ENCODE assay signal across 1 cellular context in the genomic region with DNA sequence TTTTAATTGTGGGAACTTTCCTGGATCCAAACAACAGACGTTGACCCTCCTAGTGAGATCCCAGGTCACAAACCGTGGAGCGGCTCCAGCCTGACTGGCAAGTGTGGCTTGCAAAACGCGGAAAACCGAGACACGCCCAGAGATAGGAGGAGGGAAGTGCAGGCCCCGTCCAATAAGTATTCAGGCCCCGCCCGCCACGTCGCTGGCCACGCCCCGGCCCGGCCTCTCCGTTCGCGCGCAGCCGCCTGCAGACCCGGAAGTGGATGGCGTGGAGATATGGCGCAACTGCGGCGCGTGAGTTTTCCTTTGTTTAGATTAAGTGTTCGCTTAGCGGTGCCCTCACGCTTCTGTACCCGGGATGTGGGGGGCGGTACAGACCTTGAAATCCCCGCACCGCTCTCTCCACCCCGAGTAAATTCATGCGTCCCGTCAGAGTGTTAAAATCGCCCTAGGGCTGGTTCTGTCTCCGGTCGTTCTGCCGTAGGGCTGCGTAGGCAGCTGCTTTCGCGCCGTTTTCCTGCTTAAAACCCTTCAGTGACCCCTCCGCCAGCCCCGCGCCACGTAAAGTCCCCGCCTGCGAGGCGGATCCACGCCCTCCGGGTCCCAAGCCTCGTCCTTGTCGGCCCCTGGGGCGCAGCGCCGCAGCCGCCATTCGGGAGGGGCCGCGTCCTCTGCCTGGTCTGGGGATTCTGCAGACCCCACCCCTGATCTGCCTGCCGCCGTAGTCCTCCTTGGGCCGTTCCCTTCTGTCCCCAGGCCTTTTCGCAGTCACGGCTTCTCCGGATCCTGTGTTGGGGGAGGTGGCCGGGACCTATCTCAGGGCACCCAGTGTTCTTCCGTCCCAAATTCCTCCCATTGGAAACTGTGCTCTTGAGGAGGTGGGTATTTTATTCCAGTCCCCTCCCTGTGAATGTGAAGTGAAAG.
TF ChIP-seq lines count a peak whose summit lies in the region.

A gene (plus strand): TSS at position 250 of the 924 bp plus-strand sequence. CDS start 27 bp downstream, at position 277.

TF ChIP-seq in K562, 482 proteins besides CTCF, POLR2A, EP300 and RAD21 (continued from another document and continues in another):
- TF ChIP-seq MEIS2 (IDR thresholded peaks at IDR 0.05; ENCODE audit: partially characterized antibody), result peak; percentile 52
- TF ChIP-seq, protein P1, sequence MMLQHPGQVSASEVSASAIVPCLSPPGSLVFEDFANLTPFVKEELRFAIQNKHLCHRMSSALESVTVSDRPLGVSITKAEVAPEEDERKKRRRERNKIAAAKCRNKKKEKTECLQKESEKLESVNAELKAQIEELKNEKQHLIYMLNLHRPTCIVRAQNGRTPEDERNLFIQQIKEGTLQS (IDR thresholded peaks at IDR 0.05), result peak; percentile 66
- TF ChIP-seq, protein P1 (CRISPR knock-in tag; conservative IDR thresholded peaks at IDR 0.05), result no peak
- TF ChIP-seq ZNF23 (CRISPR knock-in tag; IDR thresholded peaks at IDR 0.05), result no peak
- no peak for TF ChIP-seq HLTF (IDR thresholded peaks at IDR 0.05)
- TF ChIP-seq, protein P2, sequence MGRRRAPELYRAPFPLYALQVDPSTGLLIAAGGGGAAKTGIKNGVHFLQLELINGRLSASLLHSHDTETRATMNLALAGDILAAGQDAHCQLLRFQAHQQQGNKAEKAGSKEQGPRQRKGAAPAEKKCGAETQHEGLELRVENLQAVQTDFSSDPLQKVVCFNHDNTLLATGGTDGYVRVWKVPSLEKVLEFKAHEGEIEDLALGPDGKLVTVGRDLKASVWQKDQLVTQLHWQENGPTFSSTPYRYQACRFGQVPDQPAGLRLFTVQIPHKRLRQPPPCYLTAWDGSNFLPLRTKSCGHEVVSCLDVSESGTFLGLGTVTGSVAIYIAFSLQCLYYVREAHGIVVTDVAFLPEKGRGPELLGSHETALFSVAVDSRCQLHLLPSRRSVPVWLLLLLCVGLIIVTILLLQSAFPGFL (CRISPR knock-in tag; IDR thresholded peaks at IDR 0.05), result 0 out of 2 replicates have a peak, but pooled peaks have one; percentile 66
- TF ChIP-seq, protein P3, sequence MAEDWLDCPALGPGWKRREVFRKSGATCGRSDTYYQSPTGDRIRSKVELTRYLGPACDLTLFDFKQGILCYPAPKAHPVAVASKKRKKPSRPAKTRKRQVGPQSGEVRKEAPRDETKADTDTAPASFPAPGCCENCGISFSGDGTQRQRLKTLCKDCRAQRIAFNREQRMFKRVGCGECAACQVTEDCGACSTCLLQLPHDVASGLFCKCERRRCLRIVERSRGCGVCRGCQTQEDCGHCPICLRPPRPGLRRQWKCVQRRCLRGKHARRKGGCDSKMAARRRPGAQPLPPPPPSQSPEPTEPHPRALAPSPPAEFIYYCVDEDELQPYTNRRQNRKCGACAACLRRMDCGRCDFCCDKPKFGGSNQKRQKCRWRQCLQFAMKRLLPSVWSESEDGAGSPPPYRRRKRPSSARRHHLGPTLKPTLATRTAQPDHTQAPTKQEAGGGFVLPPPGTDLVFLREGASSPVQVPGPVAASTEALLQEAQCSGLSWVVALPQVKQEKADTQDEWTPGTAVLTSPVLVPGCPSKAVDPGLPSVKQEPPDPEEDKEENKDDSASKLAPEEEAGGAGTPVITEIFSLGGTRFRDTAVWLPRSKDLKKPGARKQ (CRISPR knock-in tag; IDR thresholded peaks at IDR 0.05), result no peak
- TF ChIP-seq YY1 (IDR thresholded peaks at IDR 0.05; ENCODE audit: borderline replicate concordance in 1 of 3, control insufficient read depth in 1 of 3, extremely low read depth in 1 of 3, insufficient read depth in 3 of 3, insufficient read length in 1 of 3, insufficient replicate concordance in 2 of 3, low read depth in 1 of 3, low read length in 2 of 3), result peak; percentile 39 to 67 (median 55)
- no peak for TF ChIP-seq TRIM28 (IDR thresholded peaks at IDR 0.05)
- TF ChIP-seq HNRNPUL1 (IDR thresholded peaks at IDR 0.05; ENCODE audit: low read length), result no peak
- TF ChIP-seq RFX7 (CRISPR knock-in tag; IDR thresholded peaks at IDR 0.05), result no peak
- TF ChIP-seq NBN (IDR thresholded peaks at IDR 0.05; ENCODE audit: low read depth), result no peak
- no peak for TF ChIP-seq NONO (IDR thresholded peaks at IDR 0.05; ENCODE audit: low read depth in 2 of 2, low read length in 1 of 2)
- TF ChIP-seq, protein P4, sequence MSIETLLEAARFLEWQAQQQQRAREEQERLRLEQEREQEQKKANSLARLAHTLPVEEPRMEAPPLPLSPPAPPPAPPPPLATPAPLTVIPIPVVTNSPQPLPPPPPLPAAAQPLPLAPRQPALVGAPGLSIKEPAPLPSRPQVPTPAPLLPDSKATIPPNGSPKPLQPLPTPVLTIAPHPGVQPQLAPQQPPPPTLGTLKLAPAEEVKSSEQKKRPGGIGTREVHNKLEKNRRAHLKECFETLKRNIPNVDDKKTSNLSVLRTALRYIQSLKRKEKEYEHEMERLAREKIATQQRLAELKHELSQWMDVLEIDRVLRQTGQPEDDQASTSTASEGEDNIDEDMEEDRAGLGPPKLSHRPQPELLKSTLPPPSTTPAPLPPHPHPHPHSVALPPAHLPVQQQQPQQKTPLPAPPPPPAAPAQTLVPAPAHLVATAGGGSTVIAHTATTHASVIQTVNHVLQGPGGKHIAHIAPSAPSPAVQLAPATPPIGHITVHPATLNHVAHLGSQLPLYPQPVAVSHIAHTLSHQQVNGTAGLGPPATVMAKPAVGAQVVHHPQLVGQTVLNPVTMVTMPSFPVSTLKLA (conservative IDR thresholded peaks at IDR 0.05), result peak; percentile 86 to 92
- peak; percentile 70 for TF ChIP-seq L3MBTL2 (IDR thresholded peaks at IDR 0.05)
- TF ChIP-seq ZNF445 (CRISPR knock-in tag; IDR thresholded peaks at IDR 0.05; ENCODE audit: low read depth), result no peak
- no peak for TF ChIP-seq ETV6 (IDR thresholded peaks at IDR 0.05; ENCODE audit: borderline replicate concordance in 1 of 2, low read depth in 2 of 2, low read length in 1 of 2)
- TF ChIP-seq ETV6 (CRISPR knock-in tag; IDR thresholded peaks at IDR 0.05; ENCODE audit: borderline replicate concordance), result no peak
- TF ChIP-seq TBP (optimal IDR thresholded peaks at IDR 0.05; ENCODE audit: low read depth, low read length), result peak; percentile 76
- TF ChIP-seq HEY1 (CRISPR knock-in tag; IDR thresholded peaks at IDR 0.05; ENCODE audit: borderline replicate concordance), result no peak
- TF ChIP-seq, protein P5, sequence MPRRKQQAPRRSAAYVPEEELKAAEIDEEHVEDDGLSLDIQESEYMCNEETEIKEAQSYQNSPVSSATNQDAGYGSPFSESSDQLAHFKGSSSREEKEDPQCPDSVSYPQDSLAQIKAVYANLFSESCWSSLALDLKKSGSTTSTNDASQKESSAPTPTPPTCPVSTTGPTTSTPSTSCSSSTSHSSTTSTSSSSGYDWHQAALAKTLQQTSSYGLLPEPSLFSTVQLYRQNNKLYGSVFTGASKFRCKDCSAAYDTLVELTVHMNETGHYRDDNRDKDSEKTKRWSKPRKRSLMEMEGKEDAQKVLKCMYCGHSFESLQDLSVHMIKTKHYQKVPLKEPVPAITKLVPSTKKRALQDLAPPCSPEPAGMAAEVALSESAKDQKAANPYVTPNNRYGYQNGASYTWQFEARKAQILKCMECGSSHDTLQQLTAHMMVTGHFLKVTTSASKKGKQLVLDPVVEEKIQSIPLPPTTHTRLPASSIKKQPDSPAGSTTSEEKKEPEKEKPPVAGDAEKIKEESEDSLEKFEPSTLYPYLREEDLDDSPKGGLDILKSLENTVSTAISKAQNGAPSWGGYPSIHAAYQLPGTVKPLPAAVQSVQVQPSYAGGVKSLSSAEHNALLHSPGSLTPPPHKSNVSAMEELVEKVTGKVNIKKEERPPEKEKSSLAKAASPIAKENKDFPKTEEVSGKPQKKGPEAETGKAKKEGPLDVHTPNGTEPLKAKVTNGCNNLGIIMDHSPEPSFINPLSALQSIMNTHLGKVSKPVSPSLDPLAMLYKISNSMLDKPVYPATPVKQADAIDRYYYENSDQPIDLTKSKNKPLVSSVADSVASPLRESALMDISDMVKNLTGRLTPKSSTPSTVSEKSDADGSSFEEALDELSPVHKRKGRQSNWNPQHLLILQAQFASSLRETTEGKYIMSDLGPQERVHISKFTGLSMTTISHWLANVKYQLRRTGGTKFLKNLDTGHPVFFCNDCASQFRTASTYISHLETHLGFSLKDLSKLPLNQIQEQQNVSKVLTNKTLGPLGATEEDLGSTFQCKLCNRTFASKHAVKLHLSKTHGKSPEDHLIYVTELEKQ (CRISPR knock-in tag; IDR thresholded peaks at IDR 0.05), result no peak
- TF ChIP-seq, protein P6, sequence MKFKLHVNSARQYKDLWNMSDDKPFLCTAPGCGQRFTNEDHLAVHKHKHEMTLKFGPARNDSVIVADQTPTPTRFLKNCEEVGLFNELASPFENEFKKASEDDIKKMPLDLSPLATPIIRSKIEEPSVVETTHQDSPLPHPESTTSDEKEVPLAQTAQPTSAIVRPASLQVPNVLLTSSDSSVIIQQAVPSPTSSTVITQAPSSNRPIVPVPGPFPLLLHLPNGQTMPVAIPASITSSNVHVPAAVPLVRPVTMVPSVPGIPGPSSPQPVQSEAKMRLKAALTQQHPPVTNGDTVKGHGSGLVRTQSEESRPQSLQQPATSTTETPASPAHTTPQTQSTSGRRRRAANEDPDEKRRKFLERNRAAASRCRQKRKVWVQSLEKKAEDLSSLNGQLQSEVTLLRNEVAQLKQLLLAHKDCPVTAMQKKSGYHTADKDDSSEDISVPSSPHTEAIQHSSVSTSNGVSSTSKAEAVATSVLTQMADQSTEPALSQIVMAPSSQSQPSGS (CRISPR knock-in tag; IDR thresholded peaks at IDR 0.05), result no peak
- no peak for TF ChIP-seq ARID2 (IDR thresholded peaks at IDR 0.05)
- TF ChIP-seq, protein P7, sequence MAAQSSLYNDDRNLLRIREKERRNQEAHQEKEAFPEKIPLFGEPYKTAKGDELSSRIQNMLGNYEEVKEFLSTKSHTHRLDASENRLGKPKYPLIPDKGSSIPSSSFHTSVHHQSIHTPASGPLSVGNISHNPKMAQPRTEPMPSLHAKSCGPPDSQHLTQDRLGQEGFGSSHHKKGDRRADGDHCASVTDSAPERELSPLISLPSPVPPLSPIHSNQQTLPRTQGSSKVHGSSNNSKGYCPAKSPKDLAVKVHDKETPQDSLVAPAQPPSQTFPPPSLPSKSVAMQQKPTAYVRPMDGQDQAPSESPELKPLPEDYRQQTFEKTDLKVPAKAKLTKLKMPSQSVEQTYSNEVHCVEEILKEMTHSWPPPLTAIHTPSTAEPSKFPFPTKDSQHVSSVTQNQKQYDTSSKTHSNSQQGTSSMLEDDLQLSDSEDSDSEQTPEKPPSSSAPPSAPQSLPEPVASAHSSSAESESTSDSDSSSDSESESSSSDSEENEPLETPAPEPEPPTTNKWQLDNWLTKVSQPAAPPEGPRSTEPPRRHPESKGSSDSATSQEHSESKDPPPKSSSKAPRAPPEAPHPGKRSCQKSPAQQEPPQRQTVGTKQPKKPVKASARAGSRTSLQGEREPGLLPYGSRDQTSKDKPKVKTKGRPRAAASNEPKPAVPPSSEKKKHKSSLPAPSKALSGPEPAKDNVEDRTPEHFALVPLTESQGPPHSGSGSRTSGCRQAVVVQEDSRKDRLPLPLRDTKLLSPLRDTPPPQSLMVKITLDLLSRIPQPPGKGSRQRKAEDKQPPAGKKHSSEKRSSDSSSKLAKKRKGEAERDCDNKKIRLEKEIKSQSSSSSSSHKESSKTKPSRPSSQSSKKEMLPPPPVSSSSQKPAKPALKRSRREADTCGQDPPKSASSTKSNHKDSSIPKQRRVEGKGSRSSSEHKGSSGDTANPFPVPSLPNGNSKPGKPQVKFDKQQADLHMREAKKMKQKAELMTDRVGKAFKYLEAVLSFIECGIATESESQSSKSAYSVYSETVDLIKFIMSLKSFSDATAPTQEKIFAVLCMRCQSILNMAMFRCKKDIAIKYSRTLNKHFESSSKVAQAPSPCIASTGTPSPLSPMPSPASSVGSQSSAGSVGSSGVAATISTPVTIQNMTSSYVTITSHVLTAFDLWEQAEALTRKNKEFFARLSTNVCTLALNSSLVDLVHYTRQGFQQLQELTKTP (IDR thresholded peaks at IDR 0.05; ENCODE audit: low read depth in 1 of 2, partially characterized antibody in 2 of 2), result no peak
- no peak for TF ChIP-seq ZNF174 (CRISPR knock-in tag; IDR thresholded peaks at IDR 0.05)
- TF ChIP-seq, protein P8, sequence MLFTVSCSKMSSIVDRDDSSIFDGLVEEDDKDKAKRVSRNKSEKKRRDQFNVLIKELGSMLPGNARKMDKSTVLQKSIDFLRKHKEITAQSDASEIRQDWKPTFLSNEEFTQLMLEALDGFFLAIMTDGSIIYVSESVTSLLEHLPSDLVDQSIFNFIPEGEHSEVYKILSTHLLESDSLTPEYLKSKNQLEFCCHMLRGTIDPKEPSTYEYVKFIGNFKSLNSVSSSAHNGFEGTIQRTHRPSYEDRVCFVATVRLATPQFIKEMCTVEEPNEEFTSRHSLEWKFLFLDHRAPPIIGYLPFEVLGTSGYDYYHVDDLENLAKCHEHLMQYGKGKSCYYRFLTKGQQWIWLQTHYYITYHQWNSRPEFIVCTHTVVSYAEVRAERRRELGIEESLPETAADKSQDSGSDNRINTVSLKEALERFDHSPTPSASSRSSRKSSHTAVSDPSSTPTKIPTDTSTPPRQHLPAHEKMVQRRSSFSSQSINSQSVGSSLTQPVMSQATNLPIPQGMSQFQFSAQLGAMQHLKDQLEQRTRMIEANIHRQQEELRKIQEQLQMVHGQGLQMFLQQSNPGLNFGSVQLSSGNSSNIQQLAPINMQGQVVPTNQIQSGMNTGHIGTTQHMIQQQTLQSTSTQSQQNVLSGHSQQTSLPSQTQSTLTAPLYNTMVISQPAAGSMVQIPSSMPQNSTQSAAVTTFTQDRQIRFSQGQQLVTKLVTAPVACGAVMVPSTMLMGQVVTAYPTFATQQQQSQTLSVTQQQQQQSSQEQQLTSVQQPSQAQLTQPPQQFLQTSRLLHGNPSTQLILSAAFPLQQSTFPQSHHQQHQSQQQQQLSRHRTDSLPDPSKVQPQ (CRISPR knock-in tag; IDR thresholded peaks at IDR 0.05; ENCODE audit: borderline replicate concordance), result no peak
- no peak for TF ChIP-seq KLF16 (IDR thresholded peaks at IDR 0.05)
- TF ChIP-seq, protein P9, sequence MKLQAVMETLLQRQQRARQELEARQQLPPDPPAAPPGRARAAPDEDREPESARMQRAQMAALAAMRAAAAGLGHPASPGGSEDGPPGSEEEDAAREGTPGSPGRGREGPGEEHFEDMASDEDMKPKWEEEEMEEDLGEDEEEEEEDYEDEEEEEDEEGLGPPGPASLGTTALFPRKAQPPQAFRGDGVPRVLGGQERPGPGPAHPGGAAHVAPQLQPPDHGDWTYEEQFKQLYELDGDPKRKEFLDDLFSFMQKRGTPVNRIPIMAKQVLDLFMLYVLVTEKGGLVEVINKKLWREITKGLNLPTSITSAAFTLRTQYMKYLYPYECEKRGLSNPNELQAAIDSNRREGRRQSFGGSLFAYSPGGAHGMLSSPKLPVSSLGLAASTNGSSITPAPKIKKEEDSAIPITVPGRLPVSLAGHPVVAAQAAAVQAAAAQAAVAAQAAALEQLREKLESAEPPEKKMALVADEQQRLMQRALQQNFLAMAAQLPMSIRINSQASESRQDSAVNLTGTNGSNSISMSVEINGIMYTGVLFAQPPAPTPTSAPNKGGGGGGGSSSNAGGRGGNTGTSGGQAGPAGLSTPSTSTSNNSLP (IDR thresholded peaks at IDR 0.05; ENCODE audit: borderline replicate concordance, low read depth, low read length), result no peak
- TF ChIP-seq RBM34 (IDR thresholded peaks at IDR 0.05; ENCODE audit: borderline replicate concordance, insufficient read depth, low read length), result no peak
- no peak for TF ChIP-seq ZNF316 (IDR thresholded peaks at IDR 0.05)
- TF ChIP-seq TEAD2 (tag; IDR thresholded peaks at IDR 0.05), result no peak
- no peak for TF ChIP-seq SMAD3 (CRISPR knock-in tag; conservative IDR thresholded peaks at IDR 0.05)
- no peak for TF ChIP-seq ZNF124 (CRISPR knock-in tag; IDR thresholded peaks at IDR 0.05)
- TF ChIP-seq ZNF165 (CRISPR knock-in tag; IDR thresholded peaks at IDR 0.05; ENCODE audit: borderline replicate concordance), result peak; percentile 53; the same call in 1 of the 2 replicates
- TF ChIP-seq ZC3H11A (IDR thresholded peaks at IDR 0.05; ENCODE audit: low read depth, low read length), result no peak
- TF ChIP-seq HDAC1 (IDR thresholded peaks at IDR 0.05), result peak in 1 of 2 experiments; percentile 78; a peak in 2 of 4 replicates
